ENCODE assay signal across 29 cellular contexts in genomic region chr6:120202878-120203277, GRCh38.
"Had no signal": no experiment of that assay in that cellular context is flagged by ENCODE, and none has a peak within 500 bp of the region (broad histone marks: within the 10 kb centered on the region; RNA-seq: fewer than 3 reads in every experiment).

No MANE protein-coding gene starts in this region.

- H3K4me3 ChIP-seq: adrenal gland, body of pancreas, cardiac muscle cell, colonic mucosa, dorsolateral prefrontal cortex, esophagus muscularis mucosa had no signal

- DNase-seq: activated CD4-positive, alpha-beta memory T cell treated with anti-CD3 and anti-CD28 coated beads for 36 hours; activated CD4-positive, alpha-beta T cell treated with anti-CD3 and anti-CD28 coated beads for 36 hours; activated CD4-positive, alpha-beta T cell treated with anti-CD3 and anti-CD28 coated beads, Interleukin-2, amount 10 ng/mL, durations not matched to agents 24 days and 14 days; activated CD4-positive, CD25-positive, alpha-beta regulatory T cell; activated CD4-positive, CD25-positive, alpha-beta regulatory T cell treated with anti-CD3 and anti-CD28 coated beads, Interleukin-2, amount 50 U/mL, for 72 hours; activated CD8-positive, alpha-beta memory T cell treated with anti-CD3 and anti-CD28 coated beads, Interleukin-2, amount 10 ng/mL, durations not matched to agents 7 days and 5 days; activated CD8-positive, alpha-beta memory T cell treated with anti-CD3 and anti-CD28 coated beads, Interleukin-2, amount 50 U/mL, for 48 hours; activated CD8-positive, alpha-beta T cell treated with anti-CD3 and anti-CD28 coated beads, Interleukin-2, amount 10 ng/mL, durations not matched to agents 7 days and 5 days; activated effector memory CD4-positive, alpha-beta T cell treated with anti-CD3 and anti-CD28 coated beads, Interleukin-2, amount 50 U/mL, for 16 hours; activated naive CD4-positive, alpha-beta T cell treated with anti-CD3 and anti-CD28 coated beads for 36 hours; activated naive CD8-positive, alpha-beta T cell treated with anti-CD3 and anti-CD28 coated beads for 36 hours; activated naive CD8-positive, alpha-beta T cell treated with anti-CD3 and anti-CD28 coated beads, Interleukin-2, amount 50 U/mL, for 24 hours; activated T-cell treated with anti-CD3 and anti-CD28 coated beads for 4 hours; activated T-cell treated with anti-CD3 and anti-CD28 coated beads, Interleukin-2, amount 50 U/mL, for 48 hours; adrenal gland; amygdala; aorta; body of pancreas; central memory CD4-positive, alpha-beta T cell; cerebellar nuclear complex; colonic mucosa; dorsolateral prefrontal cortex; effector memory CD4-positive, alpha-beta T cell; endodermal cell; erythroblast; head of caudate nucleus; T-helper 2 cell had no signal

- ATAC-seq: activated CD4-positive, alpha-beta T cell treated with anti-CD3 and anti-CD28 coated beads for 36 hours; activated CD8-positive, alpha-beta memory T cell treated with anti-CD3 and anti-CD28 coated beads, Interleukin-2, amount 10 ng/mL, durations not matched to agents 7 days and 5 days; activated CD8-positive, alpha-beta T cell treated with anti-CD3 and anti-CD28 coated beads, Interleukin-2, amount 10 ng/mL, durations not matched to agents 7 days and 5 days; activated naive CD8-positive, alpha-beta T cell treated with anti-CD3 and anti-CD28 coated beads, Interleukin-2, amount 50 U/mL, for 24 hours; body of pancreas had no signal
